Comparison of ENCODE assay signal across 1 cellular context in the genomic region with DNA sequence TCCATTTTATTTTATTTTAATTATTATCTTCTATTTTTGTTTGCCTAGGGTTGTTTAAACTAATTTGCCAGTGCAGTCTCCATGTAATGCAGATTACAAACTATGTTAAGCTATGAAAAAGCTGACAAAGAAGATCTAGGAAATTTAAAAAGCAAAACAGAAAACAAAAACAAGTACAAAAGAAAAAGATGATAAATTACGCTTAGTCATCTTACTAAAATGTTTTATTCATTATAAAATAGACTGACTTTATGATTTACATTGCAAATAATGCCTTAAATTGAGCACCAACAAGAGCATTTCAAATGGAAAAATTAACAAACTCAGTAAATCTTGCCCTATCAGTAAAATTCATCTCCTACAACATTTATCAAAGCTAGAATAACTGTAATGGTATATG.
TF ChIP-seq lines count a peak whose summit lies in the region.

No MANE protein-coding gene starts in this region.

TF ChIP-seq in IMR-90, 13 proteins besides CTCF, POLR2A, EP300 and RAD21 (continued from another document):
- TF ChIP-seq, protein P1, sequence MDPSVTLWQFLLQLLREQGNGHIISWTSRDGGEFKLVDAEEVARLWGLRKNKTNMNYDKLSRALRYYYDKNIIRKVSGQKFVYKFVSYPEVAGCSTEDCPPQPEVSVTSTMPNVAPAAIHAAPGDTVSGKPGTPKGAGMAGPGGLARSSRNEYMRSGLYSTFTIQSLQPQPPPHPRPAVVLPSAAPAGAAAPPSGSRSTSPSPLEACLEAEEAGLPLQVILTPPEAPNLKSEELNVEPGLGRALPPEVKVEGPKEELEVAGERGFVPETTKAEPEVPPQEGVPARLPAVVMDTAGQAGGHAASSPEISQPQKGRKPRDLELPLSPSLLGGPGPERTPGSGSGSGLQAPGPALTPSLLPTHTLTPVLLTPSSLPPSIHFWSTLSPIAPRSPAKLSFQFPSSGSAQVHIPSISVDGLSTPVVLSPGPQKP (IDR thresholded peaks at IDR 0.05; ENCODE audit: borderline replicate concordance, low read depth, low read length) = no peak
- TF ChIP-seq NFE2L2 (IDR thresholded peaks at IDR 0.05; ENCODE audit: low read depth, low read length) (peak; percentile 59; the same call in 1 of the 2 replicates), MAZ (IDR thresholded peaks at IDR 0.05; ENCODE audit: borderline replicate concordance, low read depth, low read length) (no peak)
